12 cellular contexts compared by ENCODE assay signal in the genomic region with DNA sequence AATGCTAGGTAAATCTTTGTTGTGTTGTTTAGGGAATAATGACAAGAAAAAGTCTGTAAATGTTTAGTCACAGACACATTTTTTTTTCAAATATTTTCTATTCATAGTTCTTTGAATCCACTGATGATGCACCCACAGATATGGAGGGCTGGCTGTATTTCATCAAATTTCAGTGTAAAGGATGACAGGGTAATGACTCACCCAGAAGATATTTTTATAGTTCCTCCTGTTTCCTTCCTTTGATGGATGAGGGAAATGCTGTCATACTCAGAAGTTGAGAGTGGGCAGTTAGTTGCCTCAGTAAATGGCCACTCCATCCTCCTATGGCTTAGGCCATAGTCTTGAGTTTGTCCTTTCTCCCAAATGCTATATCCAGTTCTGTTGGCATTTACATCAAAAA.
DNase-seq lines count a peak whose midpoint lies in the region; ATAC-seq, FAIRE-seq and TF ChIP-seq lines count a peak whose summit lies in the region.
"Had no signal": no experiment of that assay in that cellular context is flagged by ENCODE, and none has a peak within 500 bp of the region (broad histone marks: within the 10 kb centered on the region; RNA-seq: fewer than 3 reads in every experiment).

No MANE protein-coding gene starts in this region.

- DNase-seq in A549 (ENCODE audit: low read depth in 1 of 2, low spot score in 1 of 2) = peak; percentile 53 to 78
- peak; percentile 81 for DNase-seq in HCT116 (ENCODE audit: low read depth, low spot score)
- peak; percentile 48 for DNase-seq in T1000 (lab: John Stamatoyannopoulos, UW)
- DNase-seq in BE2C = no peak
- DNase-seq in H4 (ENCODE audit: low spot score) = no peak
- no peak for DNase-seq in NK-92 treated with Interleukin-12 subunit alpha and Interleukin-12 subunit beta, amount 100 ng/mL, for 24 hours (lab: John Stamatoyannopoulos, UW)
- no peak for DNase-seq in ovary
- DNase-seq: activated B cell treated with CpG ODN at 0.5 μM for 24 hours, DND-41, NCI-H1105, right cardiac atrium had no signal

- TF ChIP-seq POLR2A in A549 (IDR thresholded peaks at IDR 0.05; ENCODE audit: low read length) (no peak), HCT116 (IDR thresholded peaks at IDR 0.05; ENCODE audit: borderline replicate concordance, extremely low read depth, insufficient read depth, insufficient read length) (no peak), gastroesophageal sphincter (IDR thresholded peaks at IDR 0.05) (no peak), ovary (IDR thresholded peaks at IDR 0.05) (no peak)

- H3K79me2 ChIP-seq in HCT116 (ENCODE audit: insufficient read depth, low read length) = peaks cover 48% of the 10 kb centered on the region

- no TSS peak for BruUV-seq in HCT116 (replicated peaks; lab: Mats Ljungman, UMichigan)

- H3K27me3 ChIP-seq in HCT116 (ENCODE audit: insufficient read depth, low read length) = no peaks in the 10 kb centered on the region
- no peaks in the 10 kb centered on the region for H3K27me3 ChIP-seq in gastroesophageal sphincter
- H3K27me3 ChIP-seq in BE2C = no peaks in the 10 kb centered on the region
- H3K27me3 ChIP-seq in ovary = no peaks in the 10 kb centered on the region

- H3K4me3 ChIP-seq in A549 = no peak overlapping the region
- peak overlapping the region in 1 of 2 experiments; percentile 17; a peak in 1 of 4 replicates for H3K4me3 ChIP-seq in HCT116 (replicated peaks in 1 of 2; ENCODE audit: low read depth in 1 of 2, low read length in 2 of 2)
- H3K4me3 ChIP-seq in gastroesophageal sphincter = no peak overlapping the region
- H3K4me3 ChIP-seq in BE2C (ENCODE audit: low read depth, low read length) = no peak overlapping the region
- H3K4me3 ChIP-seq in ovary = no peak overlapping the region

- H4K20me1 ChIP-seq in HCT116 (ENCODE audit: insufficient read depth) = no peaks in the 10 kb centered on the region

- TF ChIP-seq EP300 in A549 (IDR thresholded peaks at IDR 0.05) (peak in 1 of 2 experiments; percentile 50; a peak in 1 of 5 replicates), gastroesophageal sphincter (IDR thresholded peaks at IDR 0.05) (no peak), ovary (IDR thresholded peaks at IDR 0.05) (no peak)

- CTCF ChIA-PET in A549 (lab: Yijun Ruan, JAX) (no interaction called here), HCT116 (lab: Charles Lee) (no interaction called here)

- no peak overlapping the region for H2AFZ ChIP-seq in HCT116 (ENCODE audit: low read depth, low read length, poor library complexity, severe bottlenecking)

- ATAC-seq in A549 = peak; percentile 89 to 94
- ATAC-seq in HCT116 = peak; percentile 66
- ATAC-seq in gastroesophageal sphincter = peak; percentile 60

- H3K9me2 ChIP-seq in HCT116 (ENCODE audit: insufficient read depth) = no peaks in the 10 kb centered on the region

- TF ChIP-seq CTCF in A549 (IDR thresholded peaks at IDR 0.05) = no peak
- no peak for TF ChIP-seq CTCF in HCT116 (IDR thresholded peaks at IDR 0.05 in 2 of 3, conservative IDR thresholded peaks at IDR 0.05 in 1 of 3; ENCODE audit: borderline replicate concordance in 1 of 3, insufficient read depth in 1 of 3, low read depth in 2 of 3, low read length in 2 of 3)
- TF ChIP-seq CTCF in gastroesophageal sphincter (IDR thresholded peaks at IDR 0.05) = no peak
- no peak for TF ChIP-seq CTCF in BE2C (IDR thresholded peaks at IDR 0.05; ENCODE audit: low read depth, low read length)
- no peak for TF ChIP-seq CTCF in ovary (IDR thresholded peaks at IDR 0.05)

- POLR2A ChIA-PET in A549 (lab: Yijun Ruan, JAX) = no interaction called here
- POLR2A ChIA-PET in HCT116 (lab: Charles Lee) = no interaction called here

- peak overlapping the region in 1 of 2 experiments; percentile 82; a peak in 3 of 6 replicates for H3K27ac ChIP-seq in A549
- peak overlapping the region; percentile 96 for H3K27ac ChIP-seq in HCT116 (ENCODE audit: low read depth, low read length)
- no peak overlapping the region for H3K27ac ChIP-seq in gastroesophageal sphincter
- no peak overlapping the region for H3K27ac ChIP-seq in ovary

- H3K36me3 ChIP-seq in HCT116 (ENCODE audit: control insufficient read depth in 1 of 2, insufficient read depth in 2 of 2, low read length in 2 of 2) (no peaks in the 10 kb centered on the region), gastroesophageal sphincter (no peaks in the 10 kb centered on the region), BE2C (no peaks in the 10 kb centered on the region), ovary (no peaks in the 10 kb centered on the region)

- peak overlapping the region; percentile 18; the same call in 1 of the 2 replicates for H3K9ac ChIP-seq in HCT116 (ENCODE audit: low read length)

- H3K9me3 ChIP-seq in A549 (no peaks in the 10 kb centered on the region), HCT116 (ENCODE audit: control insufficient read depth in 1 of 2, insufficient read depth in 1 of 2, low read depth in 1 of 2, low read length in 2 of 2) (no peaks in the 10 kb centered on the region), gastroesophageal sphincter (no peaks in the 10 kb centered on the region), BE2C (no peaks in the 10 kb centered on the region), ovary (no peaks in the 10 kb centered on the region)

- intact Hi-C loops in HCT116 (cut with micrococcal nuclease) (no loop called here), ovary (cut with DNase I) (no loop called here)

- peak; percentile 73 for FAIRE-seq in A549 (lab: Jason Lieb, UNC)

- TF ChIP-seq RAD21 in A549 (conservative IDR thresholded peaks at IDR 0.05 in 1 of 2, IDR thresholded peaks at IDR 0.05 in 1 of 2) = no peak
- peak; percentile 10; the same call in 1 of the 2 replicates for TF ChIP-seq RAD21 in HCT116 (IDR thresholded peaks at IDR 0.05; ENCODE audit: low read depth)

- H3K4me2 ChIP-seq in A549 (peak overlapping the region; percentile 53), HCT116 (ENCODE audit: low read length) (peak overlapping the region; percentile 65)

- RAD21 ChIA-PET in HCT116 (lab: Charles Lee; ENCODE audit: low non-redundant PET in 1 of 2, low total read pairs in 2 of 2, uncharacterized antibody in 2 of 2, unreplicated experiment in 2 of 2) = no interaction called here

- H3K4me1 ChIP-seq in A549 = peaks cover 68% of the 10 kb centered on the region
- peaks cover 93 to 99% of the 10 kb centered on the region in 2 experiments for H3K4me1 ChIP-seq in HCT116 (ENCODE audit: control insufficient read depth in 1 of 2, insufficient read depth in 2 of 2, low read length in 2 of 2)
- H3K4me1 ChIP-seq in gastroesophageal sphincter = peaks cover 0 to 18% (median 0%) of the 10 kb centered on the region in 3 donors
- H3K4me1 ChIP-seq in BE2C = peaks cover 10% of the 10 kb centered on the region
- peaks cover 20% of the 10 kb centered on the region for H3K4me1 ChIP-seq in ovary (ENCODE audit: insufficient read depth)

TF ChIP-seq in A549, 52 proteins besides CTCF, POLR2A, EP300 and RAD21 (continues in another document):
- TF ChIP-seq, protein P1, sequence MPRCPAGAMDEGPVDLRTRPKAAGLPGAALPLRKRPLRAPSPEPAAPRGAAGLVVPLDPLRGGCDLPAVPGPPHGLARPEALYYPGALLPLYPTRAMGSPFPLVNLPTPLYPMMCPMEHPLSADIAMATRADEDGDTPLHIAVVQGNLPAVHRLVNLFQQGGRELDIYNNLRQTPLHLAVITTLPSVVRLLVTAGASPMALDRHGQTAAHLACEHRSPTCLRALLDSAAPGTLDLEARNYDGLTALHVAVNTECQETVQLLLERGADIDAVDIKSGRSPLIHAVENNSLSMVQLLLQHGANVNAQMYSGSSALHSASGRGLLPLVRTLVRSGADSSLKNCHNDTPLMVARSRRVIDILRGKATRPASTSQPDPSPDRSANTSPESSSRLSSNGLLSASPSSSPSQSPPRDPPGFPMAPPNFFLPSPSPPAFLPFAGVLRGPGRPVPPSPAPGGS (IDR thresholded peaks at IDR 0.05) = 0 out of 3 replicates have a peak, but pooled peaks have one; percentile 25
- TF ChIP-seq JUNB (IDR thresholded peaks at IDR 0.05) = peak; percentile 92
- TF ChIP-seq FOSL2 (IDR thresholded peaks at IDR 0.05) = peak; percentile 88
- TF ChIP-seq FOSL2 (CRISPR knock-in tag; IDR thresholded peaks at IDR 0.05) = peak; percentile 94
- TF ChIP-seq GATA3 (IDR thresholded peaks at IDR 0.05; ENCODE audit: borderline replicate concordance) = peak; percentile 62; the same call in 1 of the 2 replicates
- 0 out of 4 replicates have a peak, but pooled peaks of 1 of the 2 experiments have one; percentile 37 for TF ChIP-seq CEBPB (IDR thresholded peaks at IDR 0.05)
- TF ChIP-seq HOXB5 (CRISPR knock-in tag; IDR thresholded peaks at IDR 0.05) = peak; percentile 87
- no peak for TF ChIP-seq ZFP36 (IDR thresholded peaks at IDR 0.05; ENCODE audit: borderline replicate concordance, partially characterized antibody)
- TF ChIP-seq JUN (IDR thresholded peaks at IDR 0.05) = peak; percentile 31 to 38; a peak in 2 of 5 replicates
- no peak for TF ChIP-seq SREBF2 (IDR thresholded peaks at IDR 0.05)

TF ChIP-seq in HCT116, 20 proteins besides CTCF, POLR2A, EP300 and RAD21 (continues in another document):
- TF ChIP-seq ELF1 (IDR thresholded peaks at IDR 0.05; ENCODE audit: borderline replicate concordance, low read depth) (no peak; the same call in 1 of the 2 replicates), EZH2 (IDR thresholded peaks at IDR 0.05) (no peak), EZH2phosphoT487 (IDR thresholded peaks at IDR 0.05; ENCODE audit: borderline replicate concordance) (no peak), JUND (IDR thresholded peaks at IDR 0.05) (peak; percentile 96), CBX3 (IDR thresholded peaks at IDR 0.05; ENCODE audit: low read depth) (peak; percentile 71; the same call in 1 of the 2 replicates), SP1 (IDR thresholded peaks at IDR 0.05; ENCODE audit: low read depth) (peak; percentile 83), ZFX (IDR thresholded peaks at IDR 0.05) (no peak), EGR1 (IDR thresholded peaks at IDR 0.05; ENCODE audit: low read depth) (peak; percentile 36; the same call in 1 of the 2 replicates), SIN3A (IDR thresholded peaks at IDR 0.05; ENCODE audit: low read depth) (peak; percentile 87), FOSL1 (IDR thresholded peaks at IDR 0.05; ENCODE audit: low read depth) (peak; percentile 95), POLR2AphosphoS5 (IDR thresholded peaks at IDR 0.05; ENCODE audit: low read depth, low read length) (peak; percentile 35; the same call in 1 of the 2 replicates), YY1 (IDR thresholded peaks at IDR 0.05; ENCODE audit: extremely low read depth, insufficient replicate concordance, low read depth, low read length) (peak; percentile 35), CEBPB (IDR thresholded peaks at IDR 0.05; ENCODE audit: low read depth) (peak; percentile 71)
- TF ChIP-seq, protein P2, sequence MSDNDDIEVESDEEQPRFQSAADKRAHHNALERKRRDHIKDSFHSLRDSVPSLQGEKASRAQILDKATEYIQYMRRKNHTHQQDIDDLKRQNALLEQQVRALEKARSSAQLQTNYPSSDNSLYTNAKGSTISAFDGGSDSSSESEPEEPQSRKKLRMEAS (IDR thresholded peaks at IDR 0.05) = peak; percentile 46
- TF ChIP-seq, protein P3, sequence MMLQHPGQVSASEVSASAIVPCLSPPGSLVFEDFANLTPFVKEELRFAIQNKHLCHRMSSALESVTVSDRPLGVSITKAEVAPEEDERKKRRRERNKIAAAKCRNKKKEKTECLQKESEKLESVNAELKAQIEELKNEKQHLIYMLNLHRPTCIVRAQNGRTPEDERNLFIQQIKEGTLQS (IDR thresholded peaks at IDR 0.05) = 0 out of 2 replicates have a peak, but pooled peaks have one; percentile 49

Comparison
In these comparisons a context has a peak if more than half of its experiments do, and no peak if none do; other contexts are left out.
1. DNase-seq: peak in A549 (2 of 2), HCT116 (single experiment) and T1000 (single experiment); none in BE2C (single experiment), H4 (single experiment), NK-92 treated with Interleukin-12 subunit alpha and Interleukin-12 subunit beta, amount 100 ng/mL, for 24 hours (single experiment) and ovary (0 of 5).
2. Peak in every context shown above with its lines, with median percentiles within 50 percentile points of each other: ATAC-seq.